Comparison of ENCODE assay signal across 8 cellular contexts in the genomic region with DNA sequence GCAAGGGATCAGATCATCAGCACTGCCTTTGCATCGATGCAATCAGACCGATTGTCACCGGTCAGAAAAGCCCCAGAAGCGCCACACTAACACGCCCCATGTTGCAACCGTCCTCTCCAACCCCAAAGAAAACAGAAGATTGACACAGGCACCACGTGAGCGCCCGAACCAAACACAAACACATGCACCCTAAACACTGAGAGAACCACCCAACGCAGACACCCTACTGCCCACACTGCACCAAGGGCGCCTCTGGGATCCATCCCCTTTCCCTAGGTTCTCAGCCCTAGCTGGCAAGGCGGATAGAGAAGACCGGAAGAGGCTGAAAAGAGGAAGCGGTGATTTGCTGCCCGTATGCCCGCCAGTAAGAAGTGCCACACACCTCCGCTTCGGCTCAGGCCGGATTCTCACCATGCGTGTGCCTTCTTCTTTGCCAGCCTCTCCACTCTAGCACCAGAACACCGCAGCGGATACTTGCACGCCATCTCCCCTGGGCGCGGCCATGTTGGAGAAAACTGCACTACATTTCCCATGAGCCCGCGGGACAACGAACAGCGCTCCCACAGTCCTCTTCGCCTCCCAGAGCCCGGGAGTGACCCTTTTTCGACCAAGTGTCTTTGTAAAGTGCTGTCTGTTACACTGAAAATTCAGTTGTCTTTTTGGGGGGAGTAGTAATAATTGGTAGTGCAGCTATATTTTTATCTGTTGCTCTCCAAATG. TPM values are rescaled to one million over a fixed set of nuclear protein-coding genes. Genes with fewer than 3 reads are reported as not detected.
DNase-seq lines count a peak whose midpoint lies in the region; ATAC-seq and TF ChIP-seq lines count a peak whose summit lies in the region.

A gene with protein sequence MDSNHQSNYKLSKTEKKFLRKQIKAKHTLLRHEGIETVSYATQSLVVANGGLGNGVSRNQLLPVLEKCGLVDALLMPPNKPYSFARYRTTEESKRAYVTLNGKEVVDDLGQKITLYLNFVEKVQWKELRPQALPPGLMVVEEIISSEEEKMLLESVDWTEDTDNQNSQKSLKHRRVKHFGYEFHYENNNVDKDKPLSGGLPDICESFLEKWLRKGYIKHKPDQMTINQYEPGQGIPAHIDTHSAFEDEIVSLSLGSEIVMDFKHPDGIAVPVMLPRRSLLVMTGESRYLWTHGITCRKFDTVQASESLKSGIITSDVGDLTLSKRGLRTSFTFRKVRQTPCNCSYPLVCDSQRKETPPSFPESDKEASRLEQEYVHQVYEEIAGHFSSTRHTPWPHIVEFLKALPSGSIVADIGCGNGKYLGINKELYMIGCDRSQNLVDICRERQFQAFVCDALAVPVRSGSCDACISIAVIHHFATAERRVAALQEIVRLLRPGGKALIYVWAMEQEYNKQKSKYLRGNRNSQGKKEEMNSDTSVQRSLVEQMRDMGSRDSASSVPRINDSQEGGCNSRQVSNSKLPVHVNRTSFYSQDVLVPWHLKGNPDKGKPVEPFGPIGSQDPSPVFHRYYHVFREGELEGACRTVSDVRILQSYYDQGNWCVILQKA (minus strand): TSS at position 517 of the 719 bp plus-strand sequence. CDS start 4,842 bp downstream, outside the sequence.

- POLR2A ChIA-PET in activated CD8-positive, alpha-beta T cell treated with anti-CD3 and anti-CD28 coated beads for 36 hours (lab: Charles Lee): interaction anchor here (0.9 to 1.1 kb wide), 3 partner anchors 9 to 299 kb away, joined by 3 read pairs; no protein-coding TSS in a partner anchor

- H2AFZ ChIP-seq in mesenchymal stem cell (ENCODE audit: low read depth, low read length): peak within 1 kb of the TSS; percentile 100

- peak within 1 kb of the TSS; percentile 15 to 98 for H3K4ac ChIP-seq in mesenchymal stem cell (ENCODE audit: low read depth in 1 of 2, low read length in 2 of 2)

- H3K4me3 Mint-ChIP-seq in activated CD8-positive, alpha-beta T cell treated with anti-CD3 and anti-CD28 coated beads for 36 hours: peak within 1 kb of the TSS; percentile 99

- peak within 1 kb of the TSS in 1 of 2 experiments; percentile 64 for H3K23ac ChIP-seq in mesenchymal stem cell (ENCODE audit: low read length in 2 of 2)

- H2BK5ac ChIP-seq in mesenchymal stem cell (ENCODE audit: low read depth, low read length, poor library complexity, severe bottlenecking): no peak within 1 kb of the TSS

- peak within 1 kb of the TSS; percentile 54 for H3K4me2 ChIP-seq in mesenchymal stem cell (ENCODE audit: low read length, poor library complexity, severe bottlenecking)

- no peak within 1 kb of the TSS for H2AK5ac ChIP-seq in mesenchymal stem cell (ENCODE audit: low read length, severe bottlenecking)

- peak within 1 kb of the TSS; percentile 83 for H3K4me3 ChIP-seq in effector memory CD4-positive, alpha-beta T cell (ENCODE audit: insufficient read depth, low read depth, low read length, poor library complexity, severe bottlenecking)
- H3K4me3 ChIP-seq in mesenchymal stem cell (ENCODE audit: insufficient read depth in 1 of 2, low read depth in 1 of 2, low read length in 2 of 2): peak within 1 kb of the TSS; percentile 95 to 98

- H3K27ac ChIP-seq in C4-2B (peak within 1 kb of the TSS; percentile 75), mesenchymal stem cell (ENCODE audit: low read length, poor library complexity, severe bottlenecking) (peak within 1 kb of the TSS; percentile 91)
- peak within 1 kb of the TSS; percentile 77 for H3K27ac ChIP-seq in effector memory CD4-positive, alpha-beta T cell (ENCODE audit: insufficient read depth, low read length, poor library complexity, severe bottlenecking)

- no peaks in the 10 kb centered on the region for H3K27me3 ChIP-seq in effector memory CD4-positive, alpha-beta T cell (replicated peaks; ENCODE audit: control insufficient read depth, insufficient read depth, low read length, poor library complexity, severe bottlenecking)
- H3K27me3 ChIP-seq in mesenchymal stem cell (ENCODE audit: control insufficient read depth in 1 of 2, insufficient read depth in 1 of 2, low read length in 2 of 2): peaks cover 0 to 3% of the 10 kb centered on the region in 2 experiments

- peak within 1 kb of the TSS; percentile 90 for H2BK15ac ChIP-seq in mesenchymal stem cell (ENCODE audit: low read depth, poor library complexity, severe bottlenecking)

- H4K91ac ChIP-seq in mesenchymal stem cell (ENCODE audit: low read length): peak within 1 kb of the TSS; percentile 89

- peak within 1 kb of the TSS; percentile 93 for H3K9ac ChIP-seq in mesenchymal stem cell (ENCODE audit: low read length)

- peak within 1 kb of the TSS in 1 of 2 experiments; percentile 68 for H2BK12ac ChIP-seq in mesenchymal stem cell (ENCODE audit: low read length in 2 of 2)

- peak within 1 kb of the TSS; percentile 72 to 75 for H3K18ac ChIP-seq in mesenchymal stem cell (ENCODE audit: low read depth in 1 of 2, low read length in 2 of 2)

- H3K4me1 ChIP-seq in effector memory CD4-positive, alpha-beta T cell (ENCODE audit: control insufficient read depth, insufficient read depth, low read length, poor library complexity, severe bottlenecking): peaks cover 18% of the 10 kb centered on the region
- peaks cover 6% of the 10 kb centered on the region for H3K4me1 ChIP-seq in mesenchymal stem cell (ENCODE audit: control insufficient read depth, insufficient read depth, low read depth, low read length)

- H2BK120ac ChIP-seq in mesenchymal stem cell (ENCODE audit: low read depth, low read length): no peak within 1 kb of the TSS

- 0% methylated on average over 32 of the region's 32 CpGs for WGBS in mesenchymal stem cell

- ATAC-seq in GM19328 (IDR thresholded peaks at IDR 0.05; ENCODE audit: unreplicated experiment) (peak; percentile 68), HG03460 (IDR thresholded peaks at IDR 0.05; ENCODE audit: unreplicated experiment) (peak; percentile 79)
- ATAC-seq in activated CD8-positive, alpha-beta T cell treated with anti-CD3 and anti-CD28 coated beads for 36 hours: peak; percentile 89

- DNase-seq in NCI-H82 treated with DMSO at 0.1 percent for 48 hours (lab: John Stamatoyannopoulos, UW; ENCODE audit: unreplicated experiment) (peak; percentile 40), mesenchymal stem cell (peak; percentile 82)
- peak; percentile 91 for DNase-seq in activated CD8-positive, alpha-beta T cell treated with anti-CD3 and anti-CD28 coated beads for 36 hours
- peak; percentile 50 to 65 (median 62) for DNase-seq in effector memory CD4-positive, alpha-beta T cell
- peak; percentile 56 for DNase-seq in stimulated activated CD8-positive, alpha-beta memory T cell treated with anti-CD3 and anti-CD28 coated beads, Interleukin-12 subunit alpha, Interleukin-12 subunit beta, amount 100 ng/mL, for 4 hours (ENCODE audit: low read depth)

- peaks cover 62% of the 10 kb centered on the region for H3K4me1 Mint-ChIP-seq in activated CD8-positive, alpha-beta T cell treated with anti-CD3 and anti-CD28 coated beads for 36 hours (ENCODE audit: low read depth)

- peak within 1 kb of the TSS in 1 of 2 experiments; percentile 97 for H3K14ac ChIP-seq in mesenchymal stem cell (ENCODE audit: low read length in 2 of 2)

- H3K79me1 ChIP-seq in mesenchymal stem cell (replicated peaks; ENCODE audit: low read length, poor library complexity, severe bottlenecking): peaks cover 4% of the 10 kb centered on the region

- H3K9me3 Mint-ChIP-seq in activated CD8-positive, alpha-beta T cell treated with anti-CD3 and anti-CD28 coated beads for 36 hours: no peaks in the 10 kb centered on the region

- H3K9me3 ChIP-seq in effector memory CD4-positive, alpha-beta T cell (ENCODE audit: control insufficient read depth, low read length): no peaks in the 10 kb centered on the region
- H3K9me3 ChIP-seq in mesenchymal stem cell (ENCODE audit: control insufficient read depth, low read length): no peaks in the 10 kb centered on the region

- peak within 1 kb of the TSS; percentile 96 for H4K8ac ChIP-seq in mesenchymal stem cell (ENCODE audit: low read length)

- H3K36me3 ChIP-seq in effector memory CD4-positive, alpha-beta T cell (ENCODE audit: control insufficient read depth, insufficient read depth, low read length): peaks cover 10% of the 10 kb centered on the region
- H3K36me3 ChIP-seq in mesenchymal stem cell (ENCODE audit: control insufficient read depth in 1 of 2, insufficient read depth in 2 of 2, low read depth in 1 of 2, low read length in 2 of 2): no peaks in the 10 kb centered on the region

- no peak for TF ChIP-seq CTCF in C4-2B (conservative IDR thresholded peaks at IDR 0.05)
- no peak for TF ChIP-seq CTCF in activated CD8-positive, alpha-beta T cell treated with anti-CD3 and anti-CD28 coated beads for 36 hours (IDR thresholded peaks at IDR 0.05)

- peak within 1 kb of the TSS; percentile 100 for H3K27ac Mint-ChIP-seq in activated CD8-positive, alpha-beta T cell treated with anti-CD3 and anti-CD28 coated beads for 36 hours

- H3K27me3 Mint-ChIP-seq in activated CD8-positive, alpha-beta T cell treated with anti-CD3 and anti-CD28 coated beads for 36 hours: no peaks in the 10 kb centered on the region

- intact Hi-C loops in activated CD8-positive, alpha-beta T cell treated with anti-CD3 and anti-CD28 coated beads for 36 hours (cut with micrococcal nuclease): no loop called here

- peaks cover 7% of the 10 kb centered on the region for H3K36me3 Mint-ChIP-seq in activated CD8-positive, alpha-beta T cell treated with anti-CD3 and anti-CD28 coated beads for 36 hours (ENCODE audit: low read depth)

- CTCF ChIA-PET in activated CD8-positive, alpha-beta T cell treated with anti-CD3 and anti-CD28 coated beads for 36 hours (lab: Charles Lee): interaction anchor here (0.9 to 9.5 kb wide), 6 partner anchors 11 to 124 kb away, joined by 4 to 111 read pairs (median 16); no protein-coding TSS in a partner anchor

RNA-seq across cellular contexts. Expression of the gene that starts here (rescaled TPM):
- total RNA-seq in activated CD8-positive, alpha-beta T cell treated with anti-CD3 and anti-CD28 coated beads for 36 hours: 10 to 100 TPM; 13.3 to 13.4 TPM
- 4.4 TPM for polyA plus RNA-seq in mesenchymal stem cell (2013, experiment 1 of 2)
- polyA plus RNA-seq in mesenchymal stem cell (2013, experiment 2 of 2): 3.9 TPM

Comparison
In these comparisons a context has a peak if more than half of its experiments do, and no peak if none do; other contexts are left out.
1. Peak in every context shown above with its lines: DNase-seq, ATAC-seq, H3K4me3 ChIP-seq and H3K27ac ChIP-seq.
2. DNase-seq: peak in every context shown above with its lines; median percentile 91 in activated CD8-positive, alpha-beta T cell treated with anti-CD3 and anti-CD28 coated beads for 36 hours; 82 in mesenchymal stem cell; 62 in effector memory CD4-positive, alpha-beta T cell; 56 in stimulated activated CD8-positive, alpha-beta memory T cell treated with anti-CD3 and anti-CD28 coated beads, Interleukin-12 subunit alpha, Interleukin-12 subunit beta, amount 100 ng/mL, for 4 hours; 40 in NCI-H82 treated with DMSO at 0.1 percent for 48 hours.